9 cellular contexts compared by ENCODE assay signal in genomic region chr10:102540023-102540422, GRCh38. TPM values are rescaled to one million over a fixed set of nuclear protein-coding genes. Genes with fewer than 3 reads are reported as not detected.
DNase-seq lines count a peak whose midpoint lies in the region; ATAC-seq and TF ChIP-seq lines count a peak whose summit lies in the region.
"Had no signal": no experiment of that assay in that cellular context is flagged by ENCODE, and none has a peak within 500 bp of the region (broad histone marks: within the 10 kb centered on the region; RNA-seq: fewer than 3 reads in every experiment).

No MANE protein-coding gene starts in this region.

- no peaks in the 10 kb centered on the region for H3K4me1 ChIP-seq in suprapubic skin

- no peaks in the 10 kb centered on the region for H3K9me3 ChIP-seq in suprapubic skin

- no peaks in the 10 kb centered on the region for H3K27me3 ChIP-seq in suprapubic skin

- no peak for TF ChIP-seq POLR2A in suprapubic skin (IDR thresholded peaks at IDR 0.05)

- no peaks in the 10 kb centered on the region for H3K36me3 Mint-ChIP-seq in activated naive CD8-positive, alpha-beta T cell treated with anti-CD3 and anti-CD28 coated beads for 36 hours
- peaks cover 43% of the 10 kb centered on the region for H3K36me3 Mint-ChIP-seq in nephron progenitor cell (ENCODE audit: low read depth)

- no peaks in the 10 kb centered on the region for H3K36me3 ChIP-seq in suprapubic skin

- peak; percentile 6 for TF ChIP-seq CTCF in nephron progenitor cell (IDR thresholded peaks at IDR 0.05)
- peak in 1 of 2 donors; percentile 41 for TF ChIP-seq CTCF in suprapubic skin (IDR thresholded peaks at IDR 0.05)

- no peak overlapping the region for H3K4me3 ChIP-seq in suprapubic skin

- H3K9me3 Mint-ChIP-seq in activated naive CD8-positive, alpha-beta T cell treated with anti-CD3 and anti-CD28 coated beads for 36 hours: no peaks in the 10 kb centered on the region
- no peaks in the 10 kb centered on the region for H3K9me3 Mint-ChIP-seq in nephron progenitor cell
- H3K9me3 Mint-ChIP-seq: brain had no signal

- ATAC-seq in HG03354 (IDR thresholded peaks at IDR 0.05; ENCODE audit: poor library complexity, severe bottlenecking, unreplicated experiment) (peak; percentile 88), HG03469 (IDR thresholded peaks at IDR 0.05; ENCODE audit: unreplicated experiment) (no peak)

- WGBS in suprapubic skin: 75% methylated on average over 1 of the region's 1 CpG

- DNase-seq in stimulated activated CD4-positive, alpha-beta T cell treated with anti-CD3 and anti-CD28 coated beads, Interleukin-4, amount 100 ng/mL, for 24 hours: peak; percentile 4
- DNase-seq in stimulated activated CD4-positive, alpha-beta T cell treated with anti-CD3 and anti-CD28 coated beads, Interleukin-12 subunit alpha, Interleukin-12 subunit beta, amount 100 ng/mL, for 4 hours: no peak
- peak; percentile 17 for DNase-seq in activated naive CD8-positive, alpha-beta T cell treated with anti-CD3 and anti-CD28 coated beads for 36 hours
- DNase-seq in nephron progenitor cell: no peak
- DNase-seq in T1000 (lab: John Stamatoyannopoulos, UW): no peak
- DNase-seq in suprapubic skin (ENCODE audit: low spot score in 2 of 2): no peak

- no peak overlapping the region for H3K27ac ChIP-seq in suprapubic skin

- peaks cover 18% of the 10 kb centered on the region for H3K4me1 Mint-ChIP-seq in activated naive CD8-positive, alpha-beta T cell treated with anti-CD3 and anti-CD28 coated beads for 36 hours
- H3K4me1 Mint-ChIP-seq in nephron progenitor cell: no peaks in the 10 kb centered on the region
- H3K4me1 Mint-ChIP-seq: brain had no signal

- no peaks in the 10 kb centered on the region for H3K27me3 Mint-ChIP-seq in activated naive CD8-positive, alpha-beta T cell treated with anti-CD3 and anti-CD28 coated beads for 36 hours
- no peaks in the 10 kb centered on the region for H3K27me3 Mint-ChIP-seq in nephron progenitor cell (ENCODE audit: low read depth, poor library complexity)
- H3K27me3 Mint-ChIP-seq: brain had no signal

- no peak overlapping the region for H3K4me3 Mint-ChIP-seq in activated naive CD8-positive, alpha-beta T cell treated with anti-CD3 and anti-CD28 coated beads for 36 hours
- H3K4me3 Mint-ChIP-seq in nephron progenitor cell: no peak overlapping the region
- H3K4me3 Mint-ChIP-seq: brain had no signal

- no peak overlapping the region for H3K27ac Mint-ChIP-seq in activated naive CD8-positive, alpha-beta T cell treated with anti-CD3 and anti-CD28 coated beads for 36 hours
- no peak overlapping the region for H3K27ac Mint-ChIP-seq in nephron progenitor cell
- H3K27ac Mint-ChIP-seq: brain had no signal

- TF ChIP-seq EP300 in suprapubic skin (IDR thresholded peaks at IDR 0.05): no peak

RNA-seq across cellular contexts. Expression of gene SUFU, which starts 36.3 kb away (rescaled TPM):
- total RNA-seq in activated naive CD8-positive, alpha-beta T cell treated with anti-CD3 and anti-CD28 coated beads for 36 hours: 1 to 10 TPM; 5.7 to 6.0 TPM
- 10 to 100 TPM; 15.3 to 22.7 (median 18.9) TPM for total RNA-seq in suprapubic skin

RNA-seq across cellular contexts. Expression of gene ACTR1A, which starts 37.5 kb away (rescaled TPM):
- total RNA-seq in activated naive CD8-positive, alpha-beta T cell treated with anti-CD3 and anti-CD28 coated beads for 36 hours: 10 to 100 TPM; 51.1 to 54.9 TPM
- 100 to 1,000 TPM in 3 of 4 donors, 10 to 100 TPM in 1; 71.5 to 108 (median 105) TPM for total RNA-seq in suprapubic skin

Comparison
In these comparisons a context has a peak if more than half of its experiments do, and no peak if none do; other contexts are left out.
1. DNase-seq: peak in stimulated activated CD4-positive, alpha-beta T cell treated with anti-CD3 and anti-CD28 coated beads, Interleukin-4, amount 100 ng/mL, for 24 hours (single experiment) and activated naive CD8-positive, alpha-beta T cell treated with anti-CD3 and anti-CD28 coated beads for 36 hours (single experiment); none in stimulated activated CD4-positive, alpha-beta T cell treated with anti-CD3 and anti-CD28 coated beads, Interleukin-12 subunit alpha, Interleukin-12 subunit beta, amount 100 ng/mL, for 4 hours (single experiment), nephron progenitor cell (single experiment), T1000 (single experiment) and suprapubic skin (0 of 2).